ENCODE assay signal across 1 cellular context in the genomic region with DNA sequence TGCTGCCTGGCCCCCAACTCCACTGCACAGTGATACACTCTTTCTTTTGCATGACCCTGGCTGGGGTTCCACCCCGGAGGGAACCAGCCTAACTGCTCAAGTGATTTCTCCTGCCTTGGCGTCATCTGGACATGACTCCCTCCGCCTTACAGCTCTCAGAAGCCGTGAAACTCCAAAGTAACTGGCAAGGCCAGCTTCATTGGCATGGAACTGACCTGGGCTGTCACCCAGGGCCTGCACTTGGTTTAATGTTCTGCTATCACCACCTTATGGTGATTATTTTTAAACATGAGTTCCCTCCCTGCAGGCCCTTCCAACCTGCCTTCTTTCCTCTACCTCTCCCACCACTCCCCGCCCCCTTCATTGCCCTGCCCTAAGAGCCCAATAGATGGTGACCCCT.
TF ChIP-seq lines count a peak whose summit lies in the region.

No MANE protein-coding gene starts in this region.

TF ChIP-seq in GM23338, 12 proteins besides CTCF, POLR2A, EP300 and RAD21:
- TF ChIP-seq, protein P1, sequence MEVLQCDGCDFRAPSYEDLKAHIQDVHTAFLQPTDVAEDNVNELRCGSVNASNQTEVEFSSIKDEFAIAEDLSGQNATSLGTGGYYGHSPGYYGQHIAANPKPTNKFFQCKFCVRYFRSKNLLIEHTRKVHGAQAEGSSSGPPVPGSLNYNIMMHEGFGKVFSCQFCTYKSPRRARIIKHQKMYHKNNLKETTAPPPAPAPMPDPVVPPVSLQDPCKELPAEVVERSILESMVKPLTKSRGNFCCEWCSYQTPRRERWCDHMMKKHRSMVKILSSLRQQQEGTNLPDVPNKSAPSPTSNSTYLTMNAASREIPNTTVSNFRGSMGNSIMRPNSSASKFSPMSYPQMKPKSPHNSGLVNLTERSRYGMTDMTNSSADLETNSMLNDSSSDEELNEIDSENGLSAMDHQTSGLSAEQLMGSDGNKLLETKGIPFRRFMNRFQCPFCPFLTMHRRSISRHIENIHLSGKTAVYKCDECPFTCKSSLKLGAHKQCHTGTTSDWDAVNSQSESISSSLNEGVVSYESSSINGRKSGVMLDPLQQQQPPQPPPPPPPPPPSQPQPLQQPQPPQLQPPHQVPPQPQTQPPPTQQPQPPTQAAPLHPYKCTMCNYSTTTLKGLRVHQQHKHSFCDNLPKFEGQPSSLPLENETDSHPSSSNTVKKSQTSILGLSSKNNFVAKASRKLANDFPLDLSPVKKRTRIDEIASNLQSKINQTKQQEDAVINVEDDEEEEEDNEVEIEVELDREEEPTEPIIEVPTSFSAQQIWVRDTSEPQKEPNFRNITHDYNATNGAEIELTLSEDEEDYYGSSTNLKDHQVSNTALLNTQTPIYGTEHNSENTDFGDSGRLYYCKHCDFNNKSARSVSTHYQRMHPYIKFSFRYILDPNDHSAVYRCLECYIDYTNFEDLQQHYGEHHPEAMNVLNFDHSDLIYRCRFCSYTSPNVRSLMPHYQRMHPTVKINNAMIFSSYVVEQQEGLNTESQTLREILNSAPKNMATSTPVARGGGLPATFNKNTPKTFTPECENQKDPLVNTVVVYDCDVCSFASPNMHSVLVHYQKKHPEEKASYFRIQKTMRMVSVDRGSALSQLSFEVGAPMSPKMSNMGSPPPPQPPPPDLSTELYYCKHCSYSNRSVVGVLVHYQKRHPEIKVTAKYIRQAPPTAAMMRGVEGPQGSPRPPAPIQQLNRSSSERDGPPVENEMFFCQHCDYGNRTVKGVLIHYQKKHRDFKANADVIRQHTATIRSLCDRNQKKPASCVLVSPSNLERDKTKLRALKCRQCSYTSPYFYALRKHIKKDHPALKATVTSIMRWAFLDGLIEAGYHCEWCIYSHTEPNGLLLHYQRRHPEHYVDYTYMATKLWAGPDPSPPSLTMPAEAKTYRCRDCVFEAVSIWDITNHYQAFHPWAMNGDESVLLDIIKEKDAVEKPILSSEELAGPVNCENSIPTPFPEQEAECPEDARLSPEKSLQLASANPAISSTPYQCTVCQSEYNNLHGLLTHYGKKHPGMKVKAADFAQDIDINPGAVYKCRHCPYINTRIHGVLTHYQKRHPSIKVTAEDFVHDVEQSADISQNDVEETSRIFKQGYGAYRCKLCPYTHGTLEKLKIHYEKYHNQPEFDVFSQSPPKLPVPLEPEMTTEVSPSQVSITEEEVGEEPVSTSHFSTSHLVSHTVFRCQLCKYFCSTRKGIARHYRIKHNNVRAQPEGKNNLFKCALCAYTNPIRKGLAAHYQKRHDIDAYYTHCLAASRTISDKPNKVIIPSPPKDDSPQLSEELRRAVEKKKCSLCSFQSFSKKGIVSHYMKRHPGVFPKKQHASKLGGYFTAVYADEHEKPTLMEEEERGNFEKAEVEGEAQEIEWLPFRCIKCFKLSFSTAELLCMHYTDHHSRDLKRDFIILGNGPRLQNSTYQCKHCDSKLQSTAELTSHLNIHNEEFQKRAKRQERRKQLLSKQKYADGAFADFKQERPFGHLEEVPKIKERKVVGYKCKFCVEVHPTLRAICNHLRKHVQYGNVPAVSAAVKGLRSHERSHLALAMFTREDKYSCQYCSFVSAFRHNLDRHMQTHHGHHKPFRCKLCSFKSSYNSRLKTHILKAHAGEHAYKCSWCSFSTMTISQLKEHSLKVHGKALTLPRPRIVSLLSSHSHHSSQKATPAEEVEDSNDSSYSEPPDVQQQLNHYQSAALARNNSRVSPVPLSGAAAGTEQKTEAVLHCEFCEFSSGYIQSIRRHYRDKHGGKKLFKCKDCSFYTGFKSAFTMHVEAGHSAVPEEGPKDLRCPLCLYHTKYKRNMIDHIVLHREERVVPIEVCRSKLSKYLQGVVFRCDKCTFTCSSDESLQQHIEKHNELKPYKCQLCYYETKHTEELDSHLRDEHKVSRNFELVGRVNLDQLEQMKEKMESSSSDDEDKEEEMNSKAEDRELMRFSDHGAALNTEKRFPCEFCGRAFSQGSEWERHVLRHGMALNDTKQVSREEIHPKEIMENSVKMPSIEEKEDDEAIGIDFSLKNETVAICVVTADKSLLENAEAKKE (CRISPR knock-in tag; IDR thresholded peaks at IDR 0.05) = no peak
- TF ChIP-seq EZH2 (IDR thresholded peaks at IDR 0.05; ENCODE audit: low read depth, unreplicated experiment) (no peak), POLR2AphosphoS5 (IDR thresholded peaks at IDR 0.05; ENCODE audit: low read depth) (no peak), EZH2phosphoT487 (IDR thresholded peaks at IDR 0.05; ENCODE audit: unreplicated experiment) (no peak), JUNB (IDR thresholded peaks at IDR 0.05; ENCODE audit: unreplicated experiment) (no peak), ZNF331 (CRISPR knock-in tag; IDR thresholded peaks at IDR 0.05; ENCODE audit: low read depth) (no peak), NANOG (IDR thresholded peaks at IDR 0.05; ENCODE audit: borderline replicate concordance) (no peak), STAT1 (IDR thresholded peaks at IDR 0.05; ENCODE audit: unreplicated experiment) (no peak), CREB1 (CRISPR knock-in tag; IDR thresholded peaks at IDR 0.05; ENCODE audit: low read depth) (no peak)
- TF ChIP-seq, protein P2, sequence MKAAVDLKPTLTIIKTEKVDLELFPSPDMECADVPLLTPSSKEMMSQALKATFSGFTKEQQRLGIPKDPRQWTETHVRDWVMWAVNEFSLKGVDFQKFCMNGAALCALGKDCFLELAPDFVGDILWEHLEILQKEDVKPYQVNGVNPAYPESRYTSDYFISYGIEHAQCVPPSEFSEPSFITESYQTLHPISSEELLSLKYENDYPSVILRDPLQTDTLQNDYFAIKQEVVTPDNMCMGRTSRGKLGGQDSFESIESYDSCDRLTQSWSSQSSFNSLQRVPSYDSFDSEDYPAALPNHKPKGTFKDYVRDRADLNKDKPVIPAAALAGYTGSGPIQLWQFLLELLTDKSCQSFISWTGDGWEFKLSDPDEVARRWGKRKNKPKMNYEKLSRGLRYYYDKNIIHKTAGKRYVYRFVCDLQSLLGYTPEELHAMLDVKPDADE (IDR thresholded peaks at IDR 0.05) = no peak
